In the genomic region with DNA sequence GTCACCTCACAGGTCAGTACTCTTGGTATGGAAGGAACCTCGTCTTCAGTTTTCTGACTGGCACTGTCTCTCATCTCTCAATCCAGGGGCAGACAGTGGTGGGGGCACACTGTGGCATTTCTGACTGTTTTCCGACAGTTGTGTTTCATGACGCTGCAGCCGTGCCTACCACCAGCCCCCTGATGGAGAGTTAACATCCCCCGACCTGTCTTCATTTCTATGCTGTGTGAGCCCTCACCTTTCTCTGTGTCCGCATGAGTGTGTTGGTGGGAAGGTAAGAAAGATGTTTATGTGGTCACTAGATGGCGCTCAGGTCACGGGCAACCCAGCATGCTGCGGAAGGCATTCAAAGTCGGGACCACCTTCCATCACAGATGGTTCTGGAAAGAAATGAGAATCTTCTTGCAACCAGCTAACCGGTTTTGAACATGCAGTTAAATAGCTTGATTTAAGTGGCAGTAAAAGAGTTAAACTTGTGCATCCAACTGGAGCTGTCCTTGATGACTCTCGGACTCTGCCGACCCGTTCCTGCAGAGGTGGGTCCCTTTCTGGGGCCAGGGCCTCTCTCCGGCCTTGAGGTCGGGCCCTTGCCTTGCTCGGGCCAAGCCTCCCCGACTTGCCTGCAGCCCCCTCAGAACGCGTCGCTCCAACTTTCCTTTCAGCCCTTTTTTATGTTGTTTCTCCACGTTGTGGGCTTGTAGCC, we compare ENCODE assay signal across 8 cellular contexts.
A peak's percentile ranks its signal among the peaks of the same experiment; 100 is the strongest.
DNase-seq lines count a peak whose midpoint lies in the region; ATAC-seq and TF ChIP-seq lines count a peak whose summit lies in the region.

No MANE protein-coding gene starts in this region.

- CTCF ChIA-PET in OCI-LY7 (lab: Charles Lee; ENCODE audit: unreplicated experiment), result no interaction called here

- no peaks in the 10 kb centered on the region for H3K79me2 ChIP-seq in OCI-LY7 (ENCODE audit: insufficient read depth, low read depth, low read length)

- H2AFZ ChIP-seq in OCI-LY7 (ENCODE audit: low read length), result peak overlapping the region; percentile 81; the same call in 1 of the 2 replicates

- ATAC-seq in activated CD4-positive, CD25-positive, alpha-beta regulatory T cell treated with anti-CD3 and anti-CD28 coated beads, Interleukin-2, amount 50 U/mL, for 24 hours, result peak; percentile 41 to 51
- ATAC-seq in foreskin keratinocyte, result peak; percentile 58
- ATAC-seq in aorta (ENCODE audit: low FRiP score), result peak; percentile 62

- H3K4me1 ChIP-seq in OCI-LY7 (ENCODE audit: insufficient read depth, low read length, poor library complexity, severe bottlenecking), result peaks cover 4% of the 10 kb centered on the region
- no peaks in the 10 kb centered on the region for H3K4me1 ChIP-seq in foreskin keratinocyte
- no peaks in the 10 kb centered on the region for H3K4me1 ChIP-seq in aorta (ENCODE audit: control insufficient read depth in 1 of 2, insufficient read depth in 2 of 2, low read length in 2 of 2)

- BruUV-seq in OCI-LY7 (replicated peaks; lab: Mats Ljungman, UMichigan), result no TSS peak

- H3K9me3 ChIP-seq in OCI-LY7 (ENCODE audit: low read length) (no peaks in the 10 kb centered on the region), aorta (ENCODE audit: control insufficient read depth, low read length) (no peaks in the 10 kb centered on the region)

- no peaks in the 10 kb centered on the region for H3K27me3 ChIP-seq in HL-60 (ENCODE audit: insufficient read depth, poor library complexity, severe bottlenecking)
- peaks cover 20% of the 10 kb centered on the region for H3K27me3 ChIP-seq in foreskin keratinocyte
- H3K27me3 ChIP-seq in aorta (ENCODE audit: control insufficient read depth in 1 of 2, insufficient read depth in 2 of 2, low read length in 1 of 2), result no peaks in the 10 kb centered on the region

- POLR2A ChIA-PET in OCI-LY7 (lab: Charles Lee), result no interaction called here

- TF ChIP-seq CTCF in HL-60 (IDR thresholded peaks at IDR 0.05; ENCODE audit: insufficient read depth, low read length) (peak; percentile 33), OCI-LY7 (conservative IDR thresholded peaks at IDR 0.05; ENCODE audit: low read length) (peak; percentile 90), foreskin keratinocyte (conservative IDR thresholded peaks at IDR 0.05) (peak; percentile 85)

- H3K36me3 ChIP-seq in OCI-LY7 (ENCODE audit: insufficient read depth, low read length) (no peaks in the 10 kb centered on the region), aorta (ENCODE audit: control insufficient read depth in 1 of 2, insufficient read depth in 2 of 2, low read length in 1 of 2) (no peaks in the 10 kb centered on the region)

- DNase-seq in activated CD4-positive, CD25-positive, alpha-beta regulatory T cell treated with anti-CD3 and anti-CD28 coated beads, Interleukin-2, amount 50 U/mL, for 72 hours, result no peak
- DNase-seq in HL-60 (ENCODE audit: low read depth in 1 of 2, low spot score in 1 of 2) (peak; percentile 37 to 54), OCI-LY7 (ENCODE audit: low spot score) (peak; percentile 68), foreskin keratinocyte (peak in 1 of 2 donors; percentile 24), nucleus accumbens (lab: John Stamatoyannopoulos, UW) (peak in 42 of 56 donors; percentile 7 to 77 (median 36)), aorta (peak; percentile 58 to 78)
- DNase-seq in activated gamma-delta T cell treated with anti-CD3 and anti-CD28 coated beads, Interleukin-2, amount 50 U/mL, for 16 hours (ENCODE audit: low read depth), result peak; percentile 11

- H3K27ac ChIP-seq in HL-60 (replicated peaks), result no peak overlapping the region
- H3K27ac ChIP-seq in OCI-LY7 (ENCODE audit: low read depth, low read length, poor library complexity, severe bottlenecking), result no peak overlapping the region
- H3K27ac ChIP-seq in foreskin keratinocyte, result no peak overlapping the region
- H3K27ac ChIP-seq in aorta (ENCODE audit: low read depth in 1 of 2, low read length in 2 of 2), result no peak overlapping the region

- peak overlapping the region; percentile 25 for H3K4me3 ChIP-seq in HL-60 (replicated peaks; ENCODE audit: insufficient read depth, low read length)
- H3K4me3 ChIP-seq in OCI-LY7 (ENCODE audit: low read depth, low read length, poor library complexity, severe bottlenecking), result peak overlapping the region; percentile 9
- H3K4me3 ChIP-seq in aorta (ENCODE audit: low read length in 2 of 2), result no peak overlapping the region

- no peaks in the 10 kb centered on the region for H3K9me2 ChIP-seq in OCI-LY7 (ENCODE audit: insufficient read depth, low read length)

- intact Hi-C loops in OCI-LY7 (cut with micrococcal nuclease; ENCODE audit: unreplicated experiment) (loop anchor here (1.0 to 5.0 kb wide), 4 partner anchors 253 to 1032 kb away; no protein-coding TSS in a partner anchor), aorta (cut with DNase I) (loop anchor here (2.0 to 10.0 kb wide), 8 partner anchors 57 to 1029 kb away; no protein-coding TSS in a partner anchor)

- 20 to 30% methylated on average over 22 of the region's 22 CpGs for WGBS in aorta, 2 donors

- peak overlapping the region; percentile 45 for H3K4me2 ChIP-seq in OCI-LY7 (ENCODE audit: low read length)

- no peaks in the 10 kb centered on the region for H4K20me1 ChIP-seq in OCI-LY7 (ENCODE audit: insufficient read depth, low read length)

Comparison
In these comparisons a context has a peak if more than half of its experiments do, and no peak if none do; other contexts are left out.
1. H3K4me3 ChIP-seq: peak in HL-60 (single experiment) and OCI-LY7 (single experiment); none in aorta (0 of 2).
2. CTCF ChIP-seq: peak in every context shown above with its lines; median percentile 90 in OCI-LY7; 85 in foreskin keratinocyte; 33 in HL-60.
3. Peak in every context shown above with its lines, with median percentiles within 50 percentile points of each other: ATAC-seq.